7 cellular contexts compared by ENCODE assay signal in genomic region chr3:36944012-36944640, GRCh38. TPM values are rescaled to one million over a fixed set of nuclear protein-coding genes. Genes with fewer than 3 reads are reported as not detected.
DNase-seq lines count a peak whose midpoint lies in the region; ATAC-seq and TF ChIP-seq lines count a peak whose summit lies in the region.

No MANE protein-coding gene starts in this region.

- no peaks in the 10 kb centered on the region for H3K27me3 Mint-ChIP-seq in activated CD8-positive, alpha-beta T cell treated with anti-CD3 and anti-CD28 coated beads for 36 hours

- peaks cover 46% of the 10 kb centered on the region for H3K79me2 ChIP-seq in Karpas-422 (ENCODE audit: low read length)

- ATAC-seq in GM21619 (IDR thresholded peaks at IDR 0.05; ENCODE audit: unreplicated experiment), result peak; percentile 53
- peak; percentile 59 for ATAC-seq in activated CD8-positive, alpha-beta T cell treated with anti-CD3 and anti-CD28 coated beads for 36 hours

- CTCF ChIA-PET in GM10248 (lab: Yijun Ruan, JAX), result interaction anchor here (1.0 to 4.7 kb wide), 9 partner anchors 9 to 46 kb away, joined by 3 to 36 read pairs (median 4); no protein-coding TSS in a partner anchor
- CTCF ChIA-PET in activated CD8-positive, alpha-beta T cell treated with anti-CD3 and anti-CD28 coated beads for 36 hours (lab: Charles Lee), result interaction anchor here (0.8 to 2.2 kb wide), 6 partner anchors 12 to 269 kb away, joined by 3 to 13 read pairs (median 4); no protein-coding TSS in a partner anchor

- peak; percentile 53 for DNase-seq in GM10248 (ENCODE audit: extremely low spot score)
- DNase-seq in Karpas-422, result peak; percentile 85
- DNase-seq in activated CD8-positive, alpha-beta T cell treated with anti-CD3 and anti-CD28 coated beads for 36 hours, result peak; percentile 52
- DNase-seq in epidermal melanocyte (ENCODE audit: insufficient read length, low spot score), result peak; percentile 55
- DNase-seq in mesenteric fat pad (ENCODE audit: low spot score), result peak; percentile 91
- peak; percentile 59 for DNase-seq in stimulated activated CD8-positive, alpha-beta memory T cell treated with anti-CD3 and anti-CD28 coated beads, Interleukin-4, amount 100 ng/mL, for 48 hours

- peak overlapping the region; percentile 77 for H3K4me3 Mint-ChIP-seq in activated CD8-positive, alpha-beta T cell treated with anti-CD3 and anti-CD28 coated beads for 36 hours

- H3K4me3 ChIP-seq in Karpas-422 (ENCODE audit: low read length), result peak overlapping the region; percentile 88

- no peaks in the 10 kb centered on the region for H3K9me2 ChIP-seq in Karpas-422 (replicated peaks; ENCODE audit: insufficient read depth, low read length)

- H4K20me1 ChIP-seq in Karpas-422 (ENCODE audit: insufficient read depth, low read depth, low read length), result no peaks in the 10 kb centered on the region

- peaks cover 14% of the 10 kb centered on the region for H3K4me1 ChIP-seq in Karpas-422 (ENCODE audit: low read length)

- POLR2A ChIA-PET in GM10248 (lab: Yijun Ruan, JAX), result no interaction called here
- POLR2A ChIA-PET in activated CD8-positive, alpha-beta T cell treated with anti-CD3 and anti-CD28 coated beads for 36 hours (lab: Charles Lee), result interaction anchor here (0.7 to 3.2 kb wide), 10 partner anchors 8 to 67 kb away, joined by 3 to 20 read pairs (median 5); partner anchors contain the start of genes EPM2AIP1 and MLH1

- TF ChIP-seq CTCF in GM10248 (IDR thresholded peaks at IDR 0.05; ENCODE audit: control extremely low read depth, extremely low read depth, low read depth, missing control alignments), result peak; percentile 6
- TF ChIP-seq CTCF in activated CD8-positive, alpha-beta T cell treated with anti-CD3 and anti-CD28 coated beads for 36 hours (IDR thresholded peaks at IDR 0.05), result no peak

- peaks cover 26% of the 10 kb centered on the region for H3K4me1 Mint-ChIP-seq in activated CD8-positive, alpha-beta T cell treated with anti-CD3 and anti-CD28 coated beads for 36 hours (ENCODE audit: low read depth)

- peak overlapping the region; percentile 87 for H3K4me2 ChIP-seq in Karpas-422 (ENCODE audit: low read depth, low read length, poor library complexity, severe bottlenecking)

- intact Hi-C loops in activated CD8-positive, alpha-beta T cell treated with anti-CD3 and anti-CD28 coated beads for 36 hours (cut with micrococcal nuclease), result no loop called here

- H3K36me3 ChIP-seq in Karpas-422 (ENCODE audit: insufficient read depth, low read length), result no peaks in the 10 kb centered on the region

- no peaks in the 10 kb centered on the region for H3K9me3 ChIP-seq in Karpas-422 (ENCODE audit: low read length)

- H3K27ac ChIP-seq in Karpas-422 (ENCODE audit: low read length), result peak overlapping the region; percentile 75

- H3K36me3 Mint-ChIP-seq in activated CD8-positive, alpha-beta T cell treated with anti-CD3 and anti-CD28 coated beads for 36 hours (ENCODE audit: low read depth), result peaks cover 16% of the 10 kb centered on the region

- H3K27ac Mint-ChIP-seq in activated CD8-positive, alpha-beta T cell treated with anti-CD3 and anti-CD28 coated beads for 36 hours, result peak overlapping the region; percentile 57

- H3K9ac ChIP-seq in Karpas-422 (ENCODE audit: low read length), result peak overlapping the region; percentile 98

- H3K9me3 Mint-ChIP-seq in activated CD8-positive, alpha-beta T cell treated with anti-CD3 and anti-CD28 coated beads for 36 hours, result peaks cover 18% of the 10 kb centered on the region

- H3K27me3 ChIP-seq in Karpas-422 (ENCODE audit: low read length), result no peaks in the 10 kb centered on the region

- peak overlapping the region; percentile 47 for H2AFZ ChIP-seq in Karpas-422 (ENCODE audit: low read length)

RNA-seq across cellular contexts. Expression of gene TRANK1, which starts 0.7 kb away (rescaled TPM):
- total RNA-seq in Karpas-422 (2014; rRNA removed; shearing (Covaris generic); ENCODE audit: low replicate concordance), result 83.4 and 123 TPM in 2 replicates
- 10 to 100 TPM; 16.0 to 17.4 TPM for total RNA-seq in activated CD8-positive, alpha-beta T cell treated with anti-CD3 and anti-CD28 coated beads for 36 hours
- total RNA-seq in mesenteric fat pad, result 14.7 TPM

RNA-seq across cellular contexts. Expression of gene EPM2AIP1, which starts 48.8 kb away (rescaled TPM):
- 20.7 and 27.5 TPM in 2 replicates for total RNA-seq in Karpas-422 (2014; rRNA removed; shearing (Covaris generic); ENCODE audit: low replicate concordance)
- total RNA-seq in activated CD8-positive, alpha-beta T cell treated with anti-CD3 and anti-CD28 coated beads for 36 hours, result 10 to 100 TPM; 11.8 to 12.3 TPM
- 9.5 TPM for total RNA-seq in mesenteric fat pad

RNA-seq across cellular contexts. Expression of gene MLH1, which starts 49.2 kb away (rescaled TPM):
- total RNA-seq in Karpas-422 (2014; rRNA removed; shearing (Covaris generic); ENCODE audit: low replicate concordance), result 47.8 and 61.4 TPM in 2 replicates
- total RNA-seq in activated CD8-positive, alpha-beta T cell treated with anti-CD3 and anti-CD28 coated beads for 36 hours, result 10 to 100 TPM; 89.6 to 93.7 TPM
- 25.0 TPM for total RNA-seq in mesenteric fat pad

Comparison
In these comparisons a context has a peak if more than half of its experiments do, and no peak if none do; other contexts are left out.
1. Peak in every context shown above with its lines: DNase-seq, ATAC-seq, H3K4me3 ChIP-seq and H3K27ac ChIP-seq.